ENCODE assay signal across 10 cellular contexts in genomic region chr1:26375081-26375480, GRCh38. TPM values are rescaled to one million over a fixed set of nuclear protein-coding genes. Genes with fewer than 3 reads are reported as not detected.
DNase-seq lines count a peak whose midpoint lies in the region; ATAC-seq lines count a peak whose summit lies in the region.
"Had no signal": no experiment of that assay in that cellular context is flagged by ENCODE, and none has a peak within 500 bp of the region (broad histone marks: within the 10 kb centered on the region; RNA-seq: fewer than 3 reads in every experiment).

No MANE protein-coding gene starts in this region.

- POLR2A ChIA-PET in activated CD4-positive, alpha-beta T cell treated with anti-CD3 and anti-CD28 coated beads for 36 hours (lab: Charles Lee) = interaction anchor here (0.7 kb wide), 1 partner anchor 348 kb away, joined by 7 read pairs; no protein-coding TSS in a partner anchor
- POLR2A ChIA-PET in naive thymus-derived CD8-positive, alpha-beta T cell (lab: Charles Lee) = interaction anchor here (1.0 to 9.2 kb wide), 5 partner anchors 13 to 90 kb away, joined by 3 to 75 read pairs (median 8); no protein-coding TSS in a partner anchor

- no peak for DNase-seq in activated CD4-positive, alpha-beta T cell treated with anti-CD3 and anti-CD28 coated beads for 36 hours
- no peak for DNase-seq in activated CD4-positive, alpha-beta T cell treated with anti-CD3 and anti-CD28 coated beads, Interleukin-2, amount 50 U/mL, for 48 hours
- DNase-seq in Jurkat, Clone E6-1 (ENCODE audit: low read depth, low spot score) = peak; percentile 52
- DNase-seq in naive thymus-derived CD8-positive, alpha-beta T cell = no peak
- no peak for DNase-seq in SW480 (ENCODE audit: low spot score)
- no peak for DNase-seq in HCEC 1CT
- DNase-seq: NCI-H2107, substantia nigra had no signal

- no peaks in the 10 kb centered on the region for H3K27me3 Mint-ChIP-seq in activated CD4-positive, alpha-beta T cell treated with anti-CD3 and anti-CD28 coated beads for 36 hours
- no peaks in the 10 kb centered on the region for H3K27me3 Mint-ChIP-seq in activated naive CD8-positive, alpha-beta T cell
- H3K27me3 Mint-ChIP-seq in naive thymus-derived CD8-positive, alpha-beta T cell = no peaks in the 10 kb centered on the region

- peak overlapping the region; percentile 76 for H3K27ac Mint-ChIP-seq in activated CD4-positive, alpha-beta T cell treated with anti-CD3 and anti-CD28 coated beads for 36 hours
- peak overlapping the region; percentile 28 for H3K27ac Mint-ChIP-seq in activated naive CD8-positive, alpha-beta T cell
- H3K27ac Mint-ChIP-seq in naive thymus-derived CD8-positive, alpha-beta T cell = peak overlapping the region in 9 of 10 donors; percentile 9 to 88 (median 67)

- peak; percentile 7 for ATAC-seq in activated CD4-positive, alpha-beta T cell treated with anti-CD3 and anti-CD28 coated beads for 36 hours
- no peak for ATAC-seq in naive thymus-derived CD8-positive, alpha-beta T cell
- no peak for ATAC-seq in GM21515 (IDR thresholded peaks at IDR 0.05; ENCODE audit: unreplicated experiment)

- H3K4me3 Mint-ChIP-seq in activated CD4-positive, alpha-beta T cell treated with anti-CD3 and anti-CD28 coated beads for 36 hours = no peak overlapping the region
- H3K4me3 Mint-ChIP-seq in activated naive CD8-positive, alpha-beta T cell = peak overlapping the region; percentile 54
- peak overlapping the region; percentile 15 to 75 (median 53) for H3K4me3 Mint-ChIP-seq in naive thymus-derived CD8-positive, alpha-beta T cell

- H3K36me3 Mint-ChIP-seq in activated CD4-positive, alpha-beta T cell treated with anti-CD3 and anti-CD28 coated beads for 36 hours (ENCODE audit: low read depth) = no peaks in the 10 kb centered on the region
- peaks cover 5% of the 10 kb centered on the region for H3K36me3 Mint-ChIP-seq in activated naive CD8-positive, alpha-beta T cell
- peaks cover 0 to 3% (median 0%) of the 10 kb centered on the region in 3 donors for H3K36me3 Mint-ChIP-seq in naive thymus-derived CD8-positive, alpha-beta T cell

- intact Hi-C loops in activated CD4-positive, alpha-beta T cell treated with anti-CD3 and anti-CD28 coated beads for 36 hours (cut with DNase I, micrococcal nuclease) = loop anchor here in 1 of 2 experiments (5.0 kb wide), 1 partner anchor 37 kb away; the partner anchor contains the start of gene LIN28A

- H3K4me3 ChIP-seq in Jurkat, Clone E6-1 (ENCODE audit: low read length) = no peak overlapping the region

- peaks cover 89% of the 10 kb centered on the region for H3K4me1 Mint-ChIP-seq in activated CD4-positive, alpha-beta T cell treated with anti-CD3 and anti-CD28 coated beads for 36 hours
- peaks cover 90% of the 10 kb centered on the region for H3K4me1 Mint-ChIP-seq in activated naive CD8-positive, alpha-beta T cell (ENCODE audit: low read depth)
- H3K4me1 Mint-ChIP-seq in naive thymus-derived CD8-positive, alpha-beta T cell = peaks cover 54 to 97% (median 90%) of the 10 kb centered on the region in 4 donors

- no peaks in the 10 kb centered on the region for H3K9me3 Mint-ChIP-seq in activated CD4-positive, alpha-beta T cell treated with anti-CD3 and anti-CD28 coated beads for 36 hours (ENCODE audit: low read depth)
- no peaks in the 10 kb centered on the region for H3K9me3 Mint-ChIP-seq in activated naive CD8-positive, alpha-beta T cell (ENCODE audit: low read depth)
- H3K9me3 Mint-ChIP-seq in naive thymus-derived CD8-positive, alpha-beta T cell = peaks cover 0 to 5% (median 0%) of the 10 kb centered on the region in 9 donors

- CTCF ChIA-PET in activated CD4-positive, alpha-beta T cell treated with anti-CD3 and anti-CD28 coated beads for 36 hours (lab: Charles Lee) = interaction anchor here (0.6 to 3.6 kb wide), 6 partner anchors 11 to 126 kb away, joined by 3 to 13 read pairs (median 5); no protein-coding TSS in a partner anchor

RNA-seq across cellular contexts. Expression of gene ZNF683, which starts 2.5 kb away (rescaled TPM):
- total RNA-seq in activated CD4-positive, alpha-beta T cell treated with anti-CD3 and anti-CD28 coated beads for 36 hours = not detected
- not detected for polyA plus RNA-seq in Jurkat, Clone E6-1 (2012; ENCODE audit: insufficient read depth, insufficient read length)
- 1 to 10 TPM; 2.1 to 2.4 TPM for total RNA-seq in naive thymus-derived CD8-positive, alpha-beta T cell
- polyA plus RNA-seq in naive thymus-derived CD8-positive, alpha-beta T cell = 1 to 10 TPM in 2 of 3 donors, under 1 TPM in 1; 0.42 to 6.3 (median 3.1) TPM

RNA-seq across cellular contexts. Expression of gene CRYBG2, which starts 21.2 kb away (rescaled TPM):
- 1 to 10 TPM; 1.5 to 1.6 TPM for total RNA-seq in activated CD4-positive, alpha-beta T cell treated with anti-CD3 and anti-CD28 coated beads for 36 hours
- polyA plus RNA-seq in Jurkat, Clone E6-1 (2012; ENCODE audit: insufficient read depth, insufficient read length) = 3.7 TPM
- under 1 TPM; 0.74 to 0.75 TPM for total RNA-seq in naive thymus-derived CD8-positive, alpha-beta T cell
- under 1 TPM in 2 of 3 donors, not detected in 1; 0.07 to 0.55 TPM for polyA plus RNA-seq in naive thymus-derived CD8-positive, alpha-beta T cell

RNA-seq across cellular contexts. Expression of gene LIN28A, which starts 35.5 kb away (rescaled TPM):
- total RNA-seq in activated CD4-positive, alpha-beta T cell treated with anti-CD3 and anti-CD28 coated beads for 36 hours = not detected
- not detected for polyA plus RNA-seq in Jurkat, Clone E6-1 (2012; ENCODE audit: insufficient read depth, insufficient read length)
- not detected for total RNA-seq in naive thymus-derived CD8-positive, alpha-beta T cell
- polyA plus RNA-seq in naive thymus-derived CD8-positive, alpha-beta T cell = not detected

RNA-seq across cellular contexts. Expression of gene DHDDS, which starts 57.0 kb away (rescaled TPM):
- total RNA-seq in activated CD4-positive, alpha-beta T cell treated with anti-CD3 and anti-CD28 coated beads for 36 hours = 10 to 100 TPM; 34.1 to 40.7 TPM
- 31.5 TPM for polyA plus RNA-seq in Jurkat, Clone E6-1 (2012; ENCODE audit: insufficient read depth, insufficient read length)
- total RNA-seq in naive thymus-derived CD8-positive, alpha-beta T cell = 10 to 100 TPM; 35.5 to 36.5 TPM
- 10 to 100 TPM; 15.1 to 20.7 (median 18.6) TPM for polyA plus RNA-seq in naive thymus-derived CD8-positive, alpha-beta T cell

RNA-seq across cellular contexts. Expression of gene CD52, which starts 57.3 kb away (rescaled TPM):
- 100 to 1,000 TPM; 216 to 217 TPM for total RNA-seq in activated CD4-positive, alpha-beta T cell treated with anti-CD3 and anti-CD28 coated beads for 36 hours
- 38.8 TPM for polyA plus RNA-seq in Jurkat, Clone E6-1 (2012; ENCODE audit: insufficient read depth, insufficient read length)
- total RNA-seq in naive thymus-derived CD8-positive, alpha-beta T cell = 100 to 1,000 TPM; 772 to 847 TPM
- polyA plus RNA-seq in naive thymus-derived CD8-positive, alpha-beta T cell = 1,000 to 10,000 TPM; 6,330 to 6,863 (median 6,804) TPM
